Comparison of ENCODE assay signal across 13 cellular contexts in genomic region chr13:110330491-110331001, GRCh38. TPM values are rescaled to one million over a fixed set of nuclear protein-coding genes. Genes with fewer than 3 reads are reported as not detected.
DNase-seq lines count a peak whose midpoint lies in the region; ATAC-seq and TF ChIP-seq lines count a peak whose summit lies in the region.
"Had no signal": no experiment of that assay in that cellular context is flagged by ENCODE, and none has a peak within 500 bp of the region (broad histone marks: within the 10 kb centered on the region; RNA-seq: fewer than 3 reads in every experiment).

No MANE protein-coding gene starts in this region.

- DNase-seq in AG10803 (ENCODE audit: low read depth) (peak; percentile 81), amniotic epithelial cell (ENCODE audit: low read depth) (peak; percentile 63), hepatic stellate cell (ENCODE audit: low spot score) (peak; percentile 85), renal cortical epithelial cell (ENCODE audit: low read depth) (peak; percentile 69), MV-4-11 (lab: John Stamatoyannopoulos, UW) (no peak), NCI-H1105 (lab: John Stamatoyannopoulos, UW) (no peak), germinal center (ENCODE audit: low spot score) (no peak)
- DNase-seq: activated B cell treated with CpG ODN at 0.5 μM for 24 hours; activated effector memory CD4-positive, alpha-beta T cell treated with anti-CD3 and anti-CD28 coated beads, Interleukin-2, amount 50 U/mL, for 16 hours; C1 segment of cervical spinal cord; effector CD4-positive, alpha-beta T cell; NCI-H1930 had no signal

- no peak overlapping the region for H3K4me3 ChIP-seq in AG10803 (ENCODE audit: low read length)

- no peak for TF ChIP-seq CTCF in AG10803 (conservative IDR thresholded peaks at IDR 0.05; ENCODE audit: low read length)

- no peak for ATAC-seq in GM18867 (IDR thresholded peaks at IDR 0.05; ENCODE audit: unreplicated experiment)

RNA-seq across cellular contexts. Expression of gene COL4A2, which starts 23.5 kb away (rescaled TPM):
- total RNA-seq in renal cortical epithelial cell = 1,026 and 1,465 TPM in 2 replicates
- total RNA-seq: activated B cell treated with CpG ODN at 0.5 μM for 24 hours had no signal

RNA-seq across cellular contexts. Expression of gene COL4A1, which starts 23.6 kb away (rescaled TPM):
- total RNA-seq in renal cortical epithelial cell = 1,634 and 1,793 TPM in 2 replicates
- total RNA-seq: activated B cell treated with CpG ODN at 0.5 μM for 24 hours had no signal

Comparison
In these comparisons a context has a peak if more than half of its experiments do, and no peak if none do; other contexts are left out.
1. DNase-seq: peak in AG10803 (single experiment), amniotic epithelial cell (single experiment), hepatic stellate cell (single experiment) and renal cortical epithelial cell (single experiment); none in MV-4-11 (single experiment), NCI-H1105 (single experiment) and germinal center (single experiment).